In the genomic region with DNA sequence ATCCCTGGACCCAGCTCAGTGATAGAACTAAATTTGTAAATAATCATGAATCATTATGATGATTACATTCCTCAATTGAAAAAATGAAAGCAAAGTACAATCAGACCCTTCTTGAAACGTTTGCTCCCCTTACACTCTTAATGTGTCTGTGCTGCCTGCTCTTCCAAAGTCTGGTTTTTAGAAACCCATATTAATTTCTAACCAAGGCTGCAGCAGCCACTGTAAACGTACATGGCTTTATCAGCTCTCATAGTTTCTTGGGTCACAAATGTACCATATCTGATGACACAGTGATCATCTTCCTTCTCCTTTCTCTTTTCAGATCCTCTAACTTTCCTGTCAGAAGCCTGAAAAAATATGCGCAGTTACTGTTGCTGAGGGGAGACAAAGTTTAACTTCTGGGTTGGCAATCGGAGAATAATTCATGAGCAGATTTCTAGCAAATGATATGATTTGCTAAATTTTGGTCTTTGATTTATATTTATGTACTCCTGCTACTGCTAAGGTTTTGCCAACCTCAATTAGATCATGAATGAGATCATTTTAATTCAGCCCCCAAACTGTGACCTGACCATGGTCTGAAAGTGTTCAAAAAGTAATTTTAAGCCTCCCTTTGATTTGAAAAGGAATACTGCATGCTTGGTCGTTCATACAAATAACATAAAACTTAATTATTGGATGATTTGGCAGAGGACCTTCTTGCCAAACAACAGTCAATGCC, we compare ENCODE assay signal across 9 cellular contexts. TPM values are rescaled to one million over a fixed set of nuclear protein-coding genes. Genes with fewer than 3 reads are reported as not detected.
DNase-seq lines count a peak whose midpoint lies in the region; ATAC-seq and TF ChIP-seq lines count a peak whose summit lies in the region.
"Had no signal": no experiment of that assay in that cellular context is flagged by ENCODE, and none has a peak within 500 bp of the region (broad histone marks: within the 10 kb centered on the region; RNA-seq: fewer than 3 reads in every experiment).

No MANE protein-coding gene starts in this region.

- H3K4me1 ChIP-seq in OCI-LY1 (ENCODE audit: insufficient read depth, low read length, severe bottlenecking) (peaks cover 100% of the 10 kb centered on the region), esophagus muscularis mucosa (peaks cover 4 to 61% (median 26%) of the 10 kb centered on the region in 4 donors), ovary (ENCODE audit: insufficient read depth) (peaks cover 25% of the 10 kb centered on the region)

- 45% methylated on average over 5 of the region's 5 CpGs for WGBS in esophagus muscularis mucosa
- 9 to 13% (median 10%) methylated on average over 5 of the region's 5 CpGs for WGBS in ovary, 3 donors

- H3K9ac ChIP-seq in OCI-LY1 (ENCODE audit: low read length) = peak overlapping the region; percentile 45

- in situ Hi-C loops in GM13977 (cut with MboI; ENCODE audit: low pct_unique_long_range_greater_than_20kb, low sequenced_read_pairs, unreplicated experiment) = no loop called here
- in situ Hi-C loops in GM13976 (cut with MboI; ENCODE audit: low sequenced_read_pairs, unreplicated experiment) = no loop called here

- intact Hi-C loops in esophagus muscularis mucosa (cut with DNase I) = no loop called here
- intact Hi-C loops in ovary (cut with DNase I) = loop anchor here in 2 of 4 donors (10.0 kb wide), 2 partner anchors 63 to 73 kb away; no protein-coding TSS in a partner anchor

- peaks cover 22% of the 10 kb centered on the region for H3K79me2 ChIP-seq in OCI-LY1 (ENCODE audit: insufficient read depth, low read length)

- peak overlapping the region; percentile 74 for H3K27ac ChIP-seq in OCI-LY1 (ENCODE audit: low read depth, low read length, poor library complexity, severe bottlenecking)
- H3K27ac ChIP-seq in esophagus muscularis mucosa (replicated peaks in 1 of 4) = peak overlapping the region; percentile 87 to 90 (median 89)
- H3K27ac ChIP-seq in ovary = peak overlapping the region; percentile 1 to 95

- H3K9me3 ChIP-seq in OCI-LY1 (ENCODE audit: low read length) (no peaks in the 10 kb centered on the region), esophagus muscularis mucosa (no peaks in the 10 kb centered on the region), ovary (no peaks in the 10 kb centered on the region)

- H3K27me3 ChIP-seq in OCI-LY1 (ENCODE audit: insufficient read depth, low read length) (no peaks in the 10 kb centered on the region), esophagus muscularis mucosa (peaks cover 0 to 27% (median 0%) of the 10 kb centered on the region in 4 donors), ovary (no peaks in the 10 kb centered on the region)

- no peak overlapping the region for H2AFZ ChIP-seq in OCI-LY1 (ENCODE audit: low read length)

- H3F3A ChIP-seq in OCI-LY1 (ENCODE audit: insufficient read depth, low read length) = 0 out of 2 replicates have a peak, but pooled peaks cover 3% of the 10 kb centered on the region

- H3K9me2 ChIP-seq in OCI-LY1 (ENCODE audit: low read depth, low read length) = no peaks in the 10 kb centered on the region

- H4K20me1 ChIP-seq in OCI-LY1 (ENCODE audit: insufficient read depth, low read length) = no peaks in the 10 kb centered on the region

- no peak for TF ChIP-seq CTCF in OCI-LY1 (IDR thresholded peaks at IDR 0.05; ENCODE audit: low read length)
- TF ChIP-seq CTCF in esophagus muscularis mucosa (IDR thresholded peaks at IDR 0.05) = no peak
- TF ChIP-seq CTCF in ovary (IDR thresholded peaks at IDR 0.05) = no peak
- TF ChIP-seq CTCF in GM13977 (IDR thresholded peaks at IDR 0.05; ENCODE audit: extremely low read depth, insufficient read depth, missing control alignments) = no peak
- TF ChIP-seq CTCF in GM13976 (IDR thresholded peaks at IDR 0.05; ENCODE audit: borderline replicate concordance, control extremely low read depth, extremely low read depth, insufficient read depth, missing control alignments) = no peak

- ATAC-seq in GM18498 (IDR thresholded peaks at IDR 0.05; ENCODE audit: unreplicated experiment) = no peak

- peak overlapping the region; percentile 72 for H3K4me2 ChIP-seq in OCI-LY1 (ENCODE audit: low read length)

- DNase-seq in Ammon's horn (ENCODE audit: low spot score) = peak; percentile 60
- no peak for DNase-seq in esophagus muscularis mucosa (ENCODE audit: extremely low spot score)
- DNase-seq in ovary = no peak
- DNase-seq in GM13977 (ENCODE audit: low spot score) = no peak
- no peak for DNase-seq in occipital lobe (lab: John Stamatoyannopoulos, UW)
- no peak for DNase-seq in GM13976 (ENCODE audit: low spot score)
- DNase-seq: KG1 had no signal

- H3K4me3 ChIP-seq in OCI-LY1 (ENCODE audit: low read depth, low read length, poor library complexity, severe bottlenecking) (peak overlapping the region; percentile 37), esophagus muscularis mucosa (peak overlapping the region; percentile 6 to 25 (median 16)), ovary (no peak overlapping the region)

- no peak for TF ChIP-seq EP300 in esophagus muscularis mucosa (IDR thresholded peaks at IDR 0.05)
- TF ChIP-seq EP300 in ovary (IDR thresholded peaks at IDR 0.05) = no peak

- TF ChIP-seq POLR2A in esophagus muscularis mucosa (IDR thresholded peaks at IDR 0.05; ENCODE audit: low read depth) (no peak), ovary (IDR thresholded peaks at IDR 0.05) (no peak)

- H3K36me3 ChIP-seq in OCI-LY1 (ENCODE audit: insufficient read depth, low read length) (no peaks in the 10 kb centered on the region), esophagus muscularis mucosa (no peaks in the 10 kb centered on the region), ovary (no peaks in the 10 kb centered on the region)

RNA-seq across cellular contexts. Expression of gene ZEB2, which starts 12.3 kb away (rescaled TPM):
- total RNA-seq in esophagus muscularis mucosa (10 to 100 TPM; 41.2 to 68.3 (median 55.7) TPM), ovary (100 to 1,000 TPM in 6 of 7 donors, 10 to 100 TPM in 1; 55.3 to 250 (median 186) TPM), occipital lobe (430 TPM)
- 10 to 100 TPM; 57.0 to 84.8 TPM for polyA plus RNA-seq in ovary
